In genomic region chr1:33080373-33080772, GRCh38 we compare ENCODE assay signal across 8 cellular contexts. TPM values are rescaled to one million over a fixed set of nuclear protein-coding genes. Genes with fewer than 3 reads are reported as not detected.
DNase-seq lines count a peak whose midpoint lies in the region; ATAC-seq and TF ChIP-seq lines count a peak whose summit lies in the region.

No MANE protein-coding gene starts in this region.

- H3K27me3 Mint-ChIP-seq in natural killer cell (ENCODE audit: low read depth in 2 of 2): peaks cover 0 to 6% of the 10 kb centered on the region in 2 donors

- peak overlapping the region; percentile 65 for H3K27ac ChIP-seq in cingulate gyrus (ENCODE audit: low read depth, low read length)

- intact Hi-C loops in natural killer cell (cut with micrococcal nuclease): loop anchor here (2.0 to 10.0 kb wide), 2 partner anchors 44 to 366 kb away; partner anchors contain the start of gene AK2

- peak overlapping the region; percentile 82 for H3K4me3 Mint-ChIP-seq in natural killer cell

- TF ChIP-seq CTCF in AG10803 (conservative IDR thresholded peaks at IDR 0.05; ENCODE audit: low read length): no peak
- no peak for TF ChIP-seq CTCF in LNCaP clone FGC (IDR thresholded peaks at IDR 0.05; ENCODE audit: control insufficient read depth, extremely low read depth, insufficient read depth)
- TF ChIP-seq CTCF in natural killer cell (IDR thresholded peaks at IDR 0.05): no peak
- TF ChIP-seq CTCF in GM13976 (IDR thresholded peaks at IDR 0.05; ENCODE audit: borderline replicate concordance, control extremely low read depth, extremely low read depth, insufficient read depth, missing control alignments): no peak

- ATAC-seq in natural killer cell: no peak
- ATAC-seq in HG02884 (IDR thresholded peaks at IDR 0.05; ENCODE audit: unreplicated experiment): no peak
- ATAC-seq in GM19455 (IDR thresholded peaks at IDR 0.05; ENCODE audit: unreplicated experiment): no peak

- H3K4me3 ChIP-seq in AG10803 (ENCODE audit: low read length) (peak overlapping the region; percentile 91), LNCaP clone FGC (ENCODE audit: low read depth, low read length) (peak overlapping the region; percentile 80)

- H3K4me1 Mint-ChIP-seq in natural killer cell: peaks cover 23 to 26% of the 10 kb centered on the region in 2 donors

- in situ Hi-C loops in GM13976 (cut with MboI; ENCODE audit: low sequenced_read_pairs, unreplicated experiment): no loop called here

- DNase-seq in AG10803 (ENCODE audit: low read depth) (no peak), LNCaP clone FGC (ENCODE audit: low read depth) (no peak), natural killer cell (no peak), GM13976 (ENCODE audit: low spot score) (no peak)
- DNase-seq in activated CD4-positive, CD25-positive, alpha-beta regulatory T cell (lab: John Stamatoyannopoulos, UW): no peak

- H3K36me3 Mint-ChIP-seq in natural killer cell: no peaks in the 10 kb centered on the region

- no peaks in the 10 kb centered on the region for H3K9me3 Mint-ChIP-seq in natural killer cell

- peak overlapping the region; percentile 24 to 78 for H3K27ac Mint-ChIP-seq in natural killer cell

RNA-seq across cellular contexts. Expression of gene AZIN2, which starts 0.6 kb away (rescaled TPM):
- 1 to 10 TPM; 1.9 to 5.1 (median 4.1) TPM for total RNA-seq in natural killer cell

RNA-seq across cellular contexts. Expression of gene AK2, which starts 43.7 kb away (rescaled TPM):
- 10 to 100 TPM; 64.8 to 94.0 (median 67.1) TPM for total RNA-seq in natural killer cell
